In the genomic region with DNA sequence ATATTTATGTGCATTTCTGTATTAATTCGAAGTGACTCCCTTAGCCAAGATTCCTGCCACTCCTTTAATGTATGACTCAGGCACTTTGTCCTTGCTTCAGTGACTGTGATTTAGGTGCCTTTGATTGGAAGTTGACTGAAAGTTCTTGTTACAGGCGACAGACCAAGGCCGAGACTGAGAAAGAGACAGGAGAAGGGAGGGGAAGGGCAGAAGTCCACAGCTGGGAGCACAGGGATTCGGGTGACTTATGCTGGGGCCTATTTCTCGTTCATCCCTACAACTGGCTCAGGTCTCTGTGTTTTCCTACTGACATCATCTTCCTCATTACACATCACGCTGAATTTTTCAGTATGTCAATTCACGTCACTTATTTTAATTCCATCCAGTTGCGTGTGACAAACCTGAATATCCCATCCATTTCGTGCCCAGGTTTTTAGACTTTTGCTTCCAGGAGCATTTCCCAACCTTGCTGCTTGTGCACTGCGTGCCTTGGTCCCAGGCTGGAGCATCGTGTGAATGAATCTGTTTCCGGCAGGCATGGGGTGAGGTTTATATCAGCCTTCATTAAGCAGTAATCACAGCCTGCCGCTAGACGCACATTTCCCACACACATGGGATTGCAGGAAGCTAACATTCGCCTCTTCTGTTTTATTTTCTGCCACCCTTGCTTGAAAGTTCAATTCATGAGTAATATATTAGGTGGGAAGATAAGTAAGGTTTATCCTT, we compare ENCODE assay signal across 21 cellular contexts. TPM values are rescaled to one million over a fixed set of nuclear protein-coding genes. Genes with fewer than 3 reads are reported as not detected.
DNase-seq lines count a peak whose midpoint lies in the region; ATAC-seq, FAIRE-seq and TF ChIP-seq lines count a peak whose summit lies in the region.
"Had no signal": no experiment of that assay in that cellular context is flagged by ENCODE, and none has a peak within 500 bp of the region (broad histone marks: within the 10 kb centered on the region; RNA-seq: fewer than 3 reads in every experiment).

No MANE protein-coding gene starts in this region.

- H3K4me3 ChIP-seq in adrenal gland: no peak overlapping the region
- H3K4me3 ChIP-seq in Caco-2 (ENCODE audit: low read depth, low read length): no peak overlapping the region
- H3K4me3 ChIP-seq: dorsolateral prefrontal cortex, upper lobe of right lung had no signal

- H3K27me3 Mint-ChIP-seq in activated CD8-positive, alpha-beta memory T cell treated with anti-CD3 and anti-CD28 coated beads, Interleukin-2, amount 10 ng/mL, durations not matched to agents 7 days and 5 days: peaks cover 4% of the 10 kb centered on the region
- H3K27me3 Mint-ChIP-seq in type B pancreatic cell (peaks cover 1% of the 10 kb centered on the region), Caco-2 (ENCODE audit: insufficient read depth, unreplicated experiment) (peaks cover 8% of the 10 kb centered on the region)

- H3K27me3 ChIP-seq in adrenal gland (no peaks in the 10 kb centered on the region), Caco-2 (replicated peaks; ENCODE audit: control insufficient read depth, insufficient read depth, low read length) (no peaks in the 10 kb centered on the region)

- peak overlapping the region in 3 of 5 donors; percentile 37 to 81 (median 66) for H3K27ac ChIP-seq in adrenal gland
- H3K27ac ChIP-seq: dorsolateral prefrontal cortex, neutrophil, upper lobe of right lung had no signal

- no peak for TF ChIP-seq POLR2A in adrenal gland (IDR thresholded peaks at IDR 0.05)

- H3K36me3 ChIP-seq in adrenal gland (replicated peaks in 1 of 2): no peaks in the 10 kb centered on the region
- no peaks in the 10 kb centered on the region for H3K36me3 ChIP-seq in Caco-2 (ENCODE audit: control insufficient read depth, insufficient read depth, low read length)
- H3K36me3 ChIP-seq: neutrophil, upper lobe of right lung had no signal

- ATAC-seq in activated CD8-positive, alpha-beta memory T cell treated with anti-CD3 and anti-CD28 coated beads, Interleukin-2, amount 10 ng/mL, durations not matched to agents 7 days and 5 days: no peak
- ATAC-seq: left cardiac atrium, upper lobe of right lung had no signal

- H3K9me3 ChIP-seq in adrenal gland (replicated peaks in 1 of 3): peaks cover 0 to 4% (median 0%) of the 10 kb centered on the region in 3 donors
- 0 out of 2 replicates have a peak, but pooled peaks cover 7% of the 10 kb centered on the region for H3K9me3 ChIP-seq in Caco-2
- H3K9me3 ChIP-seq: neutrophil, upper lobe of right lung had no signal

- no peaks in the 10 kb centered on the region for H3K4me1 Mint-ChIP-seq in activated CD8-positive, alpha-beta memory T cell treated with anti-CD3 and anti-CD28 coated beads, Interleukin-2, amount 10 ng/mL, durations not matched to agents 7 days and 5 days
- H3K4me1 Mint-ChIP-seq in type B pancreatic cell (ENCODE audit: unreplicated experiment): peaks cover 6% of the 10 kb centered on the region
- no peaks in the 10 kb centered on the region for H3K4me1 Mint-ChIP-seq in Caco-2 (ENCODE audit: low read depth, unreplicated experiment)

- H3K27ac Mint-ChIP-seq in activated CD8-positive, alpha-beta memory T cell treated with anti-CD3 and anti-CD28 coated beads, Interleukin-2, amount 10 ng/mL, durations not matched to agents 7 days and 5 days: no peak overlapping the region
- H3K27ac Mint-ChIP-seq in type B pancreatic cell (peak overlapping the region; percentile 70), Caco-2 (ENCODE audit: unreplicated experiment) (no peak overlapping the region)
- H3K27ac Mint-ChIP-seq: B cell had no signal

- peaks cover 0 to 13% of the 10 kb centered on the region in 2 donors for H3K4me1 ChIP-seq in adrenal gland (replicated peaks in 1 of 2)
- H3K4me1 ChIP-seq in Caco-2: peaks cover 8% of the 10 kb centered on the region; the same call in 1 of the 2 replicates

- 47 to 59% (median 50%) methylated on average over 15 of the region's 15 CpGs for WGBS in adrenal gland, 4 donors

- H3K9me3 Mint-ChIP-seq in activated CD8-positive, alpha-beta memory T cell treated with anti-CD3 and anti-CD28 coated beads, Interleukin-2, amount 10 ng/mL, durations not matched to agents 7 days and 5 days (ENCODE audit: low read depth): peaks cover 2% of the 10 kb centered on the region
- H3K9me3 Mint-ChIP-seq in type B pancreatic cell (no peaks in the 10 kb centered on the region), Caco-2 (ENCODE audit: unreplicated experiment) (peaks cover 4% of the 10 kb centered on the region)

- BruUV-seq in Caco-2 (replicated peaks; lab: Mats Ljungman, UMichigan): no TSS peak

- peak; percentile 24 for DNase-seq in activated CD8-positive, alpha-beta memory T cell treated with anti-CD3 and anti-CD28 coated beads for 24 hours
- DNase-seq in activated CD8-positive, alpha-beta memory T cell treated with anti-CD3 and anti-CD28 coated beads, Interleukin-2, amount 10 ng/mL, durations not matched to agents 7 days and 5 days: no peak
- DNase-seq in adrenal gland (peak; percentile 59 to 88 (median 83)), left kidney (ENCODE audit: low read depth, low spot score) (peak; percentile 93), type B pancreatic cell (ENCODE audit: extremely low spot score, unreplicated experiment) (no peak), COR-L47 (lab: John Stamatoyannopoulos, UW) (no peak), Caco-2 (no peak), urothelium cell line (ENCODE audit: low spot score) (no peak)
- DNase-seq: activated CD4-positive, alpha-beta T cell treated with anti-CD3 and anti-CD28 coated beads, Interleukin-2, amount 50 U/mL, for 1 hour; activated gamma-delta T cell; central memory CD4-positive, alpha-beta T cell; dorsolateral prefrontal cortex; left cardiac atrium; midbrain; NCI-H526 treated with DMSO at 0.1 percent for 48 hours; Right ventricle myocardium superior; upper lobe of right lung had no signal

- no peak for FAIRE-seq in urothelium cell line (lab: Jason Lieb, UNC)
- FAIRE-seq: D721Med, GM18507 had no signal

- intact Hi-C loops in adrenal gland (cut with DNase I): no loop called here
- intact Hi-C loops in Caco-2 (cut with micrococcal nuclease; ENCODE audit: unreplicated experiment): no loop called here

- no peaks in the 10 kb centered on the region for H3K36me3 Mint-ChIP-seq in activated CD8-positive, alpha-beta memory T cell treated with anti-CD3 and anti-CD28 coated beads, Interleukin-2, amount 10 ng/mL, durations not matched to agents 7 days and 5 days
- H3K36me3 Mint-ChIP-seq in type B pancreatic cell: peaks cover 1% of the 10 kb centered on the region
- H3K36me3 Mint-ChIP-seq in Caco-2 (ENCODE audit: insufficient read depth, unreplicated experiment): no peaks in the 10 kb centered on the region

- H3K4me3 Mint-ChIP-seq in activated CD8-positive, alpha-beta memory T cell treated with anti-CD3 and anti-CD28 coated beads, Interleukin-2, amount 10 ng/mL, durations not matched to agents 7 days and 5 days: no peak overlapping the region
- H3K4me3 Mint-ChIP-seq in type B pancreatic cell (no peak overlapping the region), Caco-2 (ENCODE audit: unreplicated experiment) (no peak overlapping the region)
- H3K4me3 Mint-ChIP-seq: B cell had no signal

- POLR2A ChIA-PET in Caco-2 (lab: Charles Lee): no interaction called here

- TF ChIP-seq CTCF in adrenal gland (IDR thresholded peaks at IDR 0.05): no peak
- TF ChIP-seq CTCF in type B pancreatic cell (conservative IDR thresholded peaks at IDR 0.05): no peak
- no peak for TF ChIP-seq CTCF in Caco-2 (IDR thresholded peaks at IDR 0.05; ENCODE audit: insufficient read depth in 1 of 2, low read depth in 1 of 2, low read length in 1 of 2, severe bottlenecking in 1 of 2, unreplicated experiment in 1 of 2)

- CTCF ChIA-PET in activated CD8-positive, alpha-beta memory T cell treated with anti-CD3 and anti-CD28 coated beads, Interleukin-2, amount 10 ng/mL, durations not matched to agents 7 days and 5 days (lab: Charles Lee): interaction anchor here (0.7 to 1.3 kb wide), 4 partner anchors 50 to 407 kb away, joined by 3 to 7 read pairs (median 3); no protein-coding TSS in a partner anchor
- CTCF ChIA-PET in Caco-2 (lab: Charles Lee): no interaction called here

RNA-seq across cellular contexts. Expression of a gene that starts 42.4 kb away (rescaled TPM):
- total RNA-seq in activated CD8-positive, alpha-beta memory T cell treated with anti-CD3 and anti-CD28 coated beads, Interleukin-2, amount 10 ng/mL, durations not matched to agents 7 days and 5 days: 10 to 100 TPM; 22.1 to 25.6 TPM
- total RNA-seq in adrenal gland: 10 to 100 TPM; 17.2 to 39.2 (median 30.6) TPM
- 10 to 100 TPM; 19.0 to 52.8 (median 39.1) TPM for polyA plus RNA-seq in adrenal gland
- total RNA-seq in type B pancreatic cell (ENCODE audit: low replicate concordance): 22.8 and 27.4 TPM in 2 replicates
- total RNA-seq in Caco-2 (2022): 16.5 and 22.9 TPM in 2 replicates

Comparison
In these comparisons a context has a peak if more than half of its experiments do, and no peak if none do; other contexts are left out.
1. DNase-seq: peak in activated CD8-positive, alpha-beta memory T cell treated with anti-CD3 and anti-CD28 coated beads for 24 hours (single experiment), adrenal gland (7 of 7) and left kidney (single experiment); none in activated CD8-positive, alpha-beta memory T cell treated with anti-CD3 and anti-CD28 coated beads, Interleukin-2, amount 10 ng/mL, durations not matched to agents 7 days and 5 days (single experiment), type B pancreatic cell (single experiment), COR-L47 (single experiment), Caco-2 (0 of 2) and urothelium cell line (single experiment).